In the genomic region with DNA sequence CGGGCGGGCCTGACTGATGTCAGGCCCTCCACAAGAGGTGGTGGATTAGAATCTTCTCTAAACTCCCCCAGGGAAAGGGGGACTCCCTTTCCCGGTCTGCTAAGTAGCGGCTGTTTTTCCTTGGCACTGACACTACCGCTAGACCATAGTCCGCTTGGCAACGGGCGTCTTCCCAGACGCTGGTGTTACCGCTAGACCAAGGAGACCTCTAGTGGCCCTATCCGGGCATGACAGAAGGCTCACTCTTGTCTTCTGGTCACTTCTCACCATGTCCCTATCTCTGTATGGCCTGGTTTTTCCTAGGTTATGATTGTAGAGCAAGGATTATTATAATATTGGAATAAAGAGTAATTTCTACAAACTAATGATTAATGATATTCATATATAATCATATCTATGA, we compare ENCODE assay signal across 8 cellular contexts.
DNase-seq lines count a peak whose midpoint lies in the region; FAIRE-seq and TF ChIP-seq lines count a peak whose summit lies in the region.
"Not testable (repeated sequence)": the region's sequence is repeated elsewhere in the genome, so short reads cannot be mapped to it uniquely, and the experiment has no call there.

No MANE protein-coding gene starts in this region.

- TF ChIP-seq CTCF in Caco-2 (IDR thresholded peaks at IDR 0.05; ENCODE audit: insufficient read depth in 1 of 2, low read depth in 1 of 2, low read length in 1 of 2, severe bottlenecking in 1 of 2, unreplicated experiment in 1 of 2) (peak in 1 of 2 experiments; percentile 3), GM12874 (IDR thresholded peaks at IDR 0.05; ENCODE audit: insufficient read depth, low read depth, low read length) (peak; percentile 48; the same call in 1 of the 2 replicates), LNCAP (IDR thresholded peaks at IDR 0.05) (peak; percentile 42), endothelial cell of umbilical vein (IDR thresholded peaks at IDR 0.05; ENCODE audit: extremely low read depth in 1 of 2, insufficient read depth in 1 of 2, low read depth in 1 of 2, low read length in 2 of 2) (peak; percentile 15 to 33)

- H3K9me3 Mint-ChIP-seq in Caco-2 (ENCODE audit: unreplicated experiment), result not testable (repeated sequence)

- H3K4me1 Mint-ChIP-seq in Caco-2 (ENCODE audit: low read depth, unreplicated experiment), result not testable (repeated sequence)

- intact Hi-C loops in Caco-2 (cut with micrococcal nuclease; ENCODE audit: unreplicated experiment); endothelial cell of umbilical vein (cut with micrococcal nuclease): not testable (repeated sequence)

- TF ChIP-seq POLR2A in endothelial cell of umbilical vein (IDR thresholded peaks at IDR 0.05; ENCODE audit: low read depth, low read length), result not testable (repeated sequence)

- not testable (repeated sequence) for H3K36me3 ChIP-seq in Caco-2 (ENCODE audit: control insufficient read depth, insufficient read depth, low read length); adipocyte (ENCODE audit: control insufficient read depth, insufficient read depth, low read length, severe bottlenecking); endothelial cell of umbilical vein (ENCODE audit: control insufficient read depth in 2 of 2, extremely low read depth in 1 of 2, insufficient read depth in 2 of 2, low read length in 2 of 2)

- not testable (repeated sequence) for H3K27ac Mint-ChIP-seq in Caco-2 (ENCODE audit: unreplicated experiment)

- not testable (repeated sequence) for H4K20me1 ChIP-seq in endothelial cell of umbilical vein (replicated peaks; ENCODE audit: control insufficient read depth, extremely low read depth, insufficient read depth, low read length)

- CTCF ChIA-PET in Caco-2 (lab: Charles Lee); endothelial cell of umbilical vein (lab: Charles Lee): not testable (repeated sequence)

- H3K9me3 ChIP-seq in Caco-2; adipocyte (ENCODE audit: control insufficient read depth, low read length); endothelial cell of umbilical vein (replicated peaks; ENCODE audit: control insufficient read depth, insufficient read depth, low read length): not testable (repeated sequence)

- DNase-seq in Caco-2 (peak; percentile 15 to 35), RKO (ENCODE audit: low spot score) (peak; percentile 37), adipocyte (ENCODE audit: low read depth) (peak; percentile 8), kidney tubule cell (ENCODE audit: low spot score) (peak; percentile 4), stromal cell of bone marrow (ENCODE audit: low read depth) (peak; percentile 3)
- DNase-seq in endothelial cell of umbilical vein (ENCODE audit: low read depth, low spot score), result not testable (repeated sequence)

- H3K9me1 ChIP-seq in endothelial cell of umbilical vein (replicated peaks; ENCODE audit: control insufficient read depth, extremely low read depth, insufficient read depth, low read length), result not testable (repeated sequence)

- not testable (repeated sequence) for H3K4me3 Mint-ChIP-seq in Caco-2 (ENCODE audit: unreplicated experiment)

- not testable (repeated sequence) for H3K36me3 Mint-ChIP-seq in Caco-2 (ENCODE audit: insufficient read depth, unreplicated experiment)

- not testable (repeated sequence) for H3K4me3 ChIP-seq in Caco-2 (ENCODE audit: low read depth, low read length); adipocyte (ENCODE audit: low read length); endothelial cell of umbilical vein (replicated peaks in 1 of 3; ENCODE audit: insufficient read depth in 1 of 3, low read depth in 1 of 3, low read length in 3 of 3)

- not testable (repeated sequence) for H3K27ac ChIP-seq in endothelial cell of umbilical vein (ENCODE audit: insufficient read depth, low read depth, low read length)

- not testable (repeated sequence) for H3K9ac ChIP-seq in adipocyte (ENCODE audit: low read length); endothelial cell of umbilical vein (replicated peaks; ENCODE audit: extremely low read depth, insufficient read depth, low read length)

- BruUV-seq in Caco-2 (replicated peaks; lab: Mats Ljungman, UMichigan); endothelial cell of umbilical vein (replicated peaks; lab: Mats Ljungman, UMichigan): not testable (repeated sequence)

- not testable (repeated sequence) for H3K79me2 ChIP-seq in endothelial cell of umbilical vein (ENCODE audit: control insufficient read depth, insufficient read depth, low read length)

- not testable (repeated sequence) for H3K27me3 ChIP-seq in Caco-2 (replicated peaks; ENCODE audit: control insufficient read depth, insufficient read depth, low read length); adipocyte (replicated peaks; ENCODE audit: control insufficient read depth, insufficient read depth, low read length); endothelial cell of umbilical vein (ENCODE audit: control insufficient read depth in 2 of 2, insufficient read depth in 2 of 2, low read length in 2 of 2)

- peak; percentile 12 for FAIRE-seq in endothelial cell of umbilical vein (lab: Jason Lieb, UNC)

- H3K4me2 ChIP-seq in endothelial cell of umbilical vein (ENCODE audit: insufficient read depth, low read length), result not testable (repeated sequence)

- H3K27me3 Mint-ChIP-seq in Caco-2 (ENCODE audit: insufficient read depth, unreplicated experiment), result not testable (repeated sequence)

- not testable (repeated sequence) for H3K4me1 ChIP-seq in Caco-2; adipocyte (ENCODE audit: control insufficient read depth, insufficient read depth, low read length); endothelial cell of umbilical vein (ENCODE audit: control insufficient read depth, extremely low read depth, insufficient read depth, low read length)

- dilution Hi-C loops in endothelial cell of umbilical vein (cut with MboI; ENCODE audit: extremely low pct_ligation_motif_present, low sequenced_read_pairs), result not testable (repeated sequence)

- not testable (repeated sequence) for H2AFZ ChIP-seq in endothelial cell of umbilical vein (ENCODE audit: low read depth, low read length)

- POLR2A ChIA-PET in Caco-2 (lab: Charles Lee); endothelial cell of umbilical vein (lab: Charles Lee): not testable (repeated sequence)
